Comparison of ENCODE assay signal across 14 cellular contexts in genomic region chr22:46192210-46192993, GRCh38. TPM values are rescaled to one million over a fixed set of nuclear protein-coding genes. Genes with fewer than 3 reads are reported as not detected.
DNase-seq lines count a peak whose midpoint lies in the region; ATAC-seq and TF ChIP-seq lines count a peak whose summit lies in the region.
"Had no signal": no experiment of that assay in that cellular context is flagged by ENCODE, and none has a peak within 500 bp of the region (broad histone marks: within the 10 kb centered on the region; RNA-seq: fewer than 3 reads in every experiment).

No MANE protein-coding gene starts in this region.

- H3K27ac Mint-ChIP-seq in naive thymus-derived CD4-positive, alpha-beta T cell, result no peak overlapping the region
- H3K27ac Mint-ChIP-seq: H9; T-helper 1 cell treated with Interleukin-12 subunit alpha and Interleukin-12 subunit beta and Interleukin-4 antibody, amounts not matched to agents 30 μg/mL and 1 μg/mL, for 36 hours had no signal

- POLR2A ChIA-PET in naive thymus-derived CD4-positive, alpha-beta T cell (lab: Charles Lee), result no interaction called here

- H3K4me3 Mint-ChIP-seq in naive thymus-derived CD4-positive, alpha-beta T cell, result no peak overlapping the region
- H3K4me3 Mint-ChIP-seq: H9; T-helper 1 cell treated with Interleukin-12 subunit alpha and Interleukin-12 subunit beta and Interleukin-4 antibody, amounts not matched to agents 30 μg/mL and 1 μg/mL, for 36 hours had no signal

- H3K27ac ChIP-seq in left ventricle myocardium inferior (replicated peaks) (peak overlapping the region; percentile 64), heart right ventricle (peak overlapping the region in 3 of 10 donors; percentile 32 to 77 (median 69))
- no peak overlapping the region for H3K27ac ChIP-seq in naive thymus-derived CD4-positive, alpha-beta T cell (ENCODE audit: low read depth, low read length)
- H3K27ac ChIP-seq: C4-2B had no signal

- H3K9me3 ChIP-seq in left ventricle myocardium inferior (replicated peaks) (peaks cover 10% of the 10 kb centered on the region), heart right ventricle (peaks cover 0 to 8% (median 0%) of the 10 kb centered on the region in 11 donors)
- no peaks in the 10 kb centered on the region for H3K9me3 ChIP-seq in naive thymus-derived CD4-positive, alpha-beta T cell (ENCODE audit: control insufficient read depth in 2 of 3, low read length in 3 of 3)

- CTCF ChIA-PET in naive thymus-derived CD4-positive, alpha-beta T cell (lab: Charles Lee), result no interaction called here

- H3K27me3 Mint-ChIP-seq in naive thymus-derived CD4-positive, alpha-beta T cell, result no peaks in the 10 kb centered on the region

- peaks cover 53% of the 10 kb centered on the region for H3K4me1 ChIP-seq in left ventricle myocardium inferior
- peaks cover 0 to 35% (median 30%) of the 10 kb centered on the region in 9 donors for H3K4me1 ChIP-seq in heart right ventricle
- H3K4me1 ChIP-seq in naive thymus-derived CD4-positive, alpha-beta T cell (ENCODE audit: control insufficient read depth in 2 of 2, insufficient read depth in 2 of 2, low read length in 2 of 2), result no peaks in the 10 kb centered on the region

- TF ChIP-seq CTCF in left ventricle myocardium inferior (IDR thresholded peaks at IDR 0.05; ENCODE audit: borderline replicate concordance), result no peak
- TF ChIP-seq CTCF in heart right ventricle (IDR thresholded peaks at IDR 0.05), result no peak

- DNase-seq in left ventricle myocardium inferior (no peak), Right ventricle myocardium inferior (ENCODE audit: missing footprints) (no peak), NCI-H2081 (lab: John Stamatoyannopoulos, UW) (peak; percentile 38 to 82), SHP77 (lab: John Stamatoyannopoulos, UW) (peak; percentile 51 to 58), DMS153 (lab: John Stamatoyannopoulos, UW) (no peak), NCI-H524 treated with DMSO at 0.1 percent for 48 hours (lab: John Stamatoyannopoulos, UW) (no peak), heart right ventricle (no peak)
- no peak for DNase-seq in naive thymus-derived CD4-positive, alpha-beta T cell
- DNase-seq: H9, NCI-H1048, NCI-H187, NCI-H446 treated with DMSO at 0.1 percent for 48 hours had no signal

- H3K36me3 ChIP-seq in left ventricle myocardium inferior, result peaks cover 28% of the 10 kb centered on the region
- H3K36me3 ChIP-seq in heart right ventricle, result peaks cover 0 to 37% (median 5%) of the 10 kb centered on the region in 9 donors
- no peaks in the 10 kb centered on the region for H3K36me3 ChIP-seq in naive thymus-derived CD4-positive, alpha-beta T cell (ENCODE audit: control insufficient read depth in 2 of 3, insufficient read depth in 3 of 3, low read length in 3 of 3)

- ATAC-seq in Right ventricle myocardium inferior (no peak), heart right ventricle (no peak)
- no peak for ATAC-seq in naive thymus-derived CD4-positive, alpha-beta T cell

- H3K27me3 ChIP-seq in left ventricle myocardium inferior (ENCODE audit: low read depth) (no peaks in the 10 kb centered on the region), heart right ventricle (no peaks in the 10 kb centered on the region)
- H3K27me3 ChIP-seq in naive thymus-derived CD4-positive, alpha-beta T cell (ENCODE audit: control insufficient read depth in 2 of 2, insufficient read depth in 2 of 2, low read length in 2 of 2), result no peaks in the 10 kb centered on the region

- peaks cover 0 to 23% (median 11%) of the 10 kb centered on the region in 5 donors for H3K36me3 Mint-ChIP-seq in naive thymus-derived CD4-positive, alpha-beta T cell

- peaks cover 0 to 7% (median 0%) of the 10 kb centered on the region in 7 donors for H3K4me1 Mint-ChIP-seq in naive thymus-derived CD4-positive, alpha-beta T cell

- H3K9me3 Mint-ChIP-seq in naive thymus-derived CD4-positive, alpha-beta T cell, result no peaks in the 10 kb centered on the region
- H3K9me3 Mint-ChIP-seq: H9; T-helper 1 cell treated with Interleukin-12 subunit alpha and Interleukin-12 subunit beta and Interleukin-4 antibody, amounts not matched to agents 30 μg/mL and 1 μg/mL, for 36 hours had no signal

- intact Hi-C loops in left ventricle myocardium inferior (cut with micrococcal nuclease) (no loop called here), Right ventricle myocardium inferior (cut with DNase I) (no loop called here), heart right ventricle (cut with DNase I) (loop anchor here in 2 of 10 donors (5.0 kb wide), 2 partner anchors 35 to 40 kb away; partner anchors contain the start of gene PPARA (in 1 of the 2))
- intact Hi-C loops in naive thymus-derived CD4-positive, alpha-beta T cell (cut with micrococcal nuclease), result no loop called here

- no peak overlapping the region for H3K4me3 ChIP-seq in left ventricle myocardium inferior
- no peak overlapping the region for H3K4me3 ChIP-seq in heart right ventricle
- H3K4me3 ChIP-seq in naive thymus-derived CD4-positive, alpha-beta T cell (ENCODE audit: low read length), result no peak overlapping the region

- 80 to 82% methylated on average over 5 of the region's 5 CpGs for WGBS in heart right ventricle, 2 donors

RNA-seq across cellular contexts. Expression of gene PPARA, which starts 42.1 kb away (rescaled TPM):
- total RNA-seq in left ventricle myocardium inferior (101 TPM), Right ventricle myocardium inferior (70.5 TPM), heart right ventricle (10 to 100 TPM; 69.0 to 89.5 (median 81.1) TPM)
- 10 to 100 TPM; 15.5 to 20.3 TPM for polyA plus RNA-seq in heart right ventricle
- 10 to 100 TPM; 13.7 to 21.6 (median 18.5) TPM for total RNA-seq in naive thymus-derived CD4-positive, alpha-beta T cell
- 1 to 10 TPM; 3.7 to 5.1 TPM for polyA plus RNA-seq in naive thymus-derived CD4-positive, alpha-beta T cell

RNA-seq across cellular contexts. Expression of gene CDPF1, which starts 57.7 kb away (rescaled TPM):
- 6.4 TPM for total RNA-seq in left ventricle myocardium inferior
- total RNA-seq in Right ventricle myocardium inferior, result 6.2 TPM
- total RNA-seq in heart right ventricle, result 10 to 100 TPM in 1 of 10 donors, 1 to 10 TPM in 9; 6.3 to 10.4 (median 7.5) TPM
- 10 to 100 TPM in 1 of 2 donors, 1 to 10 TPM in 1; 7.7 to 12.7 TPM for polyA plus RNA-seq in heart right ventricle
- 10 to 100 TPM in 3 of 5 experiments, 1 to 10 TPM in 2; 4.2 to 13.8 (median 11.7) TPM for total RNA-seq in naive thymus-derived CD4-positive, alpha-beta T cell
- polyA plus RNA-seq in naive thymus-derived CD4-positive, alpha-beta T cell, result 10 to 100 TPM; 17.8 TPM

Comparison
In these comparisons a context has a peak if more than half of its experiments do, and no peak if none do; other contexts are left out.
1. DNase-seq: peak in NCI-H2081 (2 of 2) and SHP77 (2 of 2); none in left ventricle myocardium inferior (single experiment), Right ventricle myocardium inferior (single experiment), DMS153 (single experiment), NCI-H524 treated with DMSO at 0.1 percent for 48 hours (single experiment), heart right ventricle (0 of 2) and naive thymus-derived CD4-positive, alpha-beta T cell (0 of 9).